ENCODE assay signal across 9 cellular contexts in the genomic region with DNA sequence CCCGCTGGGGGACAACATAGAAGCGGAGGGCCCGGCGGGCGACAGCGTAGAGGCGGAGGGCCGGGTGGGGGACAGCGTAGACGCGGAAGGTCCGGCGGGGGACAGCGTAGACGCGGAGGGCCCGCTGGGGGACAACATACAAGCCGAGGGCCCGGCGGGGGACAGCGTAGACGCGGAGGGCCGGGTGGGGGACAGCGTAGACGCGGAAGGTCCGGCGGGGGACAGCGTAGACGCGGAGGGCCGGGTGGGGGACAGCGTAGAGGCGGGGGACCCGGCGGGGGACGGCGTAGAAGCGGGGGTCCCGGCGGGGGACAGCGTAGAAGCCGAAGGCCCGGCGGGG. TPM values are rescaled to one million over a fixed set of nuclear protein-coding genes. Genes with fewer than 3 reads are reported as not detected.
A peak's percentile ranks its signal among the peaks of the same experiment; 100 is the strongest.
DNase-seq lines count a peak whose midpoint lies in the region; ATAC-seq, FAIRE-seq and TF ChIP-seq lines count a peak whose summit lies in the region.
"Not testable (repeated sequence)": the region's sequence is repeated elsewhere in the genome, so short reads cannot be mapped to it uniquely, and the experiment has no call there.
"Had no signal": no experiment of that assay in that cellular context is flagged by ENCODE, and none has a peak within 500 bp of the region (broad histone marks: within the 10 kb centered on the region; RNA-seq: fewer than 3 reads in every experiment).

No MANE protein-coding gene starts in this region.

- H3K4me3 ChIP-seq in ascending aorta, result peak overlapping the region; percentile 44 to 63
- H3K4me3 ChIP-seq in esophagus (ENCODE audit: low read depth in 1 of 2, low read length in 2 of 2), result peak overlapping the region; percentile 31 to 39
- H3K4me3 ChIP-seq in iPS-18a (ENCODE audit: low read length), result peak overlapping the region; percentile 52
- peak overlapping the region; percentile 63 for H3K4me3 ChIP-seq in neural cell (ENCODE audit: low read length)
- peak overlapping the region; percentile 25 to 64 (median 36) for H3K4me3 ChIP-seq in spleen
- H3K4me3 ChIP-seq in aorta (ENCODE audit: low read length in 2 of 2), result peak overlapping the region in 1 of 2 donors; percentile 25

- H3K27me3 ChIP-seq in ascending aorta, result peaks cover 15% of the 10 kb centered on the region
- not testable (repeated sequence) for H3K27me3 ChIP-seq in esophagus (ENCODE audit: control insufficient read depth in 1 of 2, insufficient read depth in 2 of 2, low read length in 2 of 2); aorta (ENCODE audit: control insufficient read depth in 1 of 2, insufficient read depth in 2 of 2, low read length in 1 of 2)
- peaks cover 62% of the 10 kb centered on the region for H3K27me3 ChIP-seq in iPS-18a (ENCODE audit: control insufficient read depth, insufficient read depth, low read length)
- H3K27me3 ChIP-seq in neural cell (ENCODE audit: insufficient read depth, low read depth, low read length), result peaks cover 64% of the 10 kb centered on the region
- H3K27me3 ChIP-seq in spleen (replicated peaks in 1 of 7), result peaks cover 8 to 70% (median 51%) of the 10 kb centered on the region in 7 donors

- FAIRE-seq in GM12892 (lab: Jason Lieb, UNC), result peak; percentile 24

- not testable (repeated sequence) for H4K20me1 ChIP-seq in neural cell (ENCODE audit: insufficient read depth)

- not testable (repeated sequence) for H3K9me3 ChIP-seq in ascending aorta; esophagus (ENCODE audit: control insufficient read depth in 2 of 2, insufficient read depth in 1 of 2, low read depth in 1 of 2, low read length in 1 of 2); iPS-18a (ENCODE audit: control insufficient read depth, low read depth, low read length); neural cell (ENCODE audit: low read length); spleen; aorta (ENCODE audit: control insufficient read depth, low read length)

- whole genome bisulfite sequencing in esophagus, 2 donors, result 2 to 3% methylated on average over 24 to 46 of the region's 46 CpGs
- 1 to 8% (median 3%) methylated on average over 17 to 46 of the region's 46 CpGs for whole genome bisulfite sequencing in spleen, 5 donors
- 0 to 1% methylated on average over 12 to 46 of the region's 46 CpGs for WGBS in aorta, 2 donors

- TF ChIP-seq EP300 in neural cell (conservative IDR thresholded peaks at IDR 0.05; ENCODE audit: poor library complexity, severe bottlenecking), result not testable (repeated sequence)

- not testable (repeated sequence) for TF ChIP-seq POLR2A in GM12892 (IDR thresholded peaks at IDR 0.05; ENCODE audit: low read depth, low read length); spleen (IDR thresholded peaks at IDR 0.05)

- H3K27ac ChIP-seq in ascending aorta; esophagus (ENCODE audit: low read depth in 2 of 2, low read length in 1 of 2); iPS-18a (ENCODE audit: low read length); neural cell (ENCODE audit: low read length); aorta (ENCODE audit: low read depth in 1 of 2, low read length in 2 of 2): not testable (repeated sequence)
- peak overlapping the region in 1 of 8 donors; percentile 25 for H3K27ac ChIP-seq in spleen

- not testable (repeated sequence) for H3K9me2 ChIP-seq in neural cell (ENCODE audit: insufficient read depth, low read length)

- TF ChIP-seq CTCF in ascending aorta (IDR thresholded peaks at IDR 0.05); neural cell (IDR thresholded peaks at IDR 0.05; ENCODE audit: poor library complexity, severe bottlenecking); spleen (IDR thresholded peaks at IDR 0.05 in 8 of 11, conservative IDR thresholded peaks at IDR 0.05 in 3 of 11): not testable (repeated sequence)

- H3K9me3 Mint-ChIP-seq in T-helper 2 cell treated with Interferon-gamma antibody and Interleukin-4, amounts not matched to agents 5 μg/mL and 100 μg/mL, for 36 hours, result not testable (repeated sequence)

- not testable (repeated sequence) for DNase-seq in GM12892 (ENCODE audit: insufficient read length); T-helper 2 cell treated with Interferon-gamma antibody and Interleukin-4, amounts not matched to agents 5 μg/mL and 100 μg/mL, for 36 hours (ENCODE audit: low spot score); ascending aorta (ENCODE audit: low spot score in 2 of 2); spleen; aorta

- peaks cover 64% of the 10 kb centered on the region for H3K27me3 Mint-ChIP-seq in T-helper 2 cell treated with Interferon-gamma antibody and Interleukin-4, amounts not matched to agents 5 μg/mL and 100 μg/mL, for 36 hours (ENCODE audit: low read depth)

- H3K4me2 ChIP-seq in neural cell (ENCODE audit: low read length), result not testable (repeated sequence)

- H3K4me3 Mint-ChIP-seq in T-helper 2 cell treated with Interferon-gamma antibody and Interleukin-4, amounts not matched to agents 5 μg/mL and 100 μg/mL, for 36 hours, result peak overlapping the region; percentile 18

- intact Hi-C loops in ascending aorta (cut with DNase I); spleen (cut with DNase I; ENCODE audit: low total_unique reads); aorta (cut with DNase I): not testable (repeated sequence)

- H3K4me1 ChIP-seq in ascending aorta (peaks cover 2 to 17% of the 10 kb centered on the region in 2 donors), spleen (peaks cover 4 to 32% (median 21%) of the 10 kb centered on the region in 6 donors)
- H3K4me1 ChIP-seq in esophagus (ENCODE audit: control insufficient read depth in 2 of 2, insufficient read depth in 2 of 2, low read length in 1 of 2); iPS-18a (ENCODE audit: control insufficient read depth, low read depth, low read length); aorta (ENCODE audit: control insufficient read depth in 1 of 2, insufficient read depth in 2 of 2, low read length in 2 of 2): not testable (repeated sequence)

- H2AFZ ChIP-seq in neural cell (ENCODE audit: low read depth, low read length), result not testable (repeated sequence)

- not testable (repeated sequence) for H3K4me1 Mint-ChIP-seq in T-helper 2 cell treated with Interferon-gamma antibody and Interleukin-4, amounts not matched to agents 5 μg/mL and 100 μg/mL, for 36 hours (ENCODE audit: low read depth)

- H3K27ac Mint-ChIP-seq in T-helper 2 cell treated with Interferon-gamma antibody and Interleukin-4, amounts not matched to agents 5 μg/mL and 100 μg/mL, for 36 hours, result not testable (repeated sequence)

- ATAC-seq in aorta (ENCODE audit: low FRiP score), result peak; percentile 13

- H3K36me3 ChIP-seq in ascending aorta; esophagus (ENCODE audit: control insufficient read depth in 2 of 2, insufficient read depth in 2 of 2, low read length in 1 of 2); iPS-18a (ENCODE audit: control insufficient read depth, low read depth, low read length); neural cell (ENCODE audit: insufficient read depth, low read length); spleen; aorta (ENCODE audit: control insufficient read depth in 1 of 2, insufficient read depth in 2 of 2, low read length in 1 of 2): not testable (repeated sequence)

- TF ChIP-seq RAD21 in neural cell (conservative IDR thresholded peaks at IDR 0.05), result not testable (repeated sequence)

- H3K79me2 ChIP-seq in neural cell (replicated peaks; ENCODE audit: insufficient read depth, low read length), result not testable (repeated sequence)

- H3K9ac ChIP-seq in iPS-18a (ENCODE audit: low read length); neural cell (ENCODE audit: low read length): not testable (repeated sequence)

- not testable (repeated sequence) for H3F3A ChIP-seq in neural cell (ENCODE audit: insufficient read depth, low read length, poor library complexity, severe bottlenecking)

- H3K36me3 Mint-ChIP-seq in T-helper 2 cell treated with Interferon-gamma antibody and Interleukin-4, amounts not matched to agents 5 μg/mL and 100 μg/mL, for 36 hours (ENCODE audit: low read depth), result not testable (repeated sequence)

RNA-seq across cellular contexts. Expression of a gene that starts 1.1 kb away (rescaled TPM):
- 9.9 TPM for polyA plus RNA-seq in GM12892 (2012; ENCODE audit: missing spikeins)
- 6.2 TPM for total RNA-seq in ascending aorta
- polyA plus RNA-seq in esophagus, result under 1 TPM; 0.45 to 0.68 TPM
- polyA plus RNA-seq in neural cell, result 0.16 and 0.32 TPM in 2 replicates
- 0.23 TPM in 1 of 2 replicates, not detected in the other for polyA minus RNA-seq in neural cell
- 1 to 10 TPM in 5 of 7 donors, under 1 TPM in 2; 0.93 to 1.9 (median 1.3) TPM for total RNA-seq in spleen
- 1 to 10 TPM; 1.1 to 1.8 (median 1.1) TPM for polyA plus RNA-seq in spleen
- total RNA-seq in aorta, result 1 to 10 TPM; 3.0 to 7.7 TPM
- 1 to 10 TPM; 1.4 to 2.3 TPM for polyA plus RNA-seq in aorta
- polyA plus RNA-seq: immature natural killer cell had no signal

RNA-seq across cellular contexts. Expression of a gene that starts 54.9 kb away (rescaled TPM):
- polyA plus RNA-seq in GM12892 (2012; ENCODE audit: missing spikeins), result 6.7 TPM
- total RNA-seq in ascending aorta, result 12.5 TPM
- polyA plus RNA-seq in esophagus, result 1 to 10 TPM; 6.4 to 9.9 TPM
- polyA plus RNA-seq in neural cell, result 43.3 and 46.0 TPM in 2 replicates
- 29.2 and 37.6 TPM in 2 replicates for polyA minus RNA-seq in neural cell
- total RNA-seq in spleen, result 10 to 100 TPM; 14.0 to 28.6 (median 14.8) TPM
- polyA plus RNA-seq in spleen, result 10 to 100 TPM in 1 of 3 donors, 1 to 10 TPM in 2; 5.3 to 15.9 (median 8.1) TPM
- total RNA-seq in aorta, result 10 to 100 TPM; 52.3 to 99.9 TPM
- 10 to 100 TPM; 24.4 to 28.7 TPM for polyA plus RNA-seq in aorta
